In genomic region chr22:30290318-30290678, GRCh38 we compare ENCODE assay signal across 8 cellular contexts. TPM values are rescaled to one million over a fixed set of nuclear protein-coding genes. Genes with fewer than 3 reads are reported as not detected.
A peak's percentile ranks its signal among the peaks of the same experiment; 100 is the strongest.
DNase-seq lines count a peak whose midpoint lies in the region; ATAC-seq and TF ChIP-seq lines count a peak whose summit lies in the region.

No MANE protein-coding gene starts in this region.

- H3K4me3 ChIP-seq in dorsolateral prefrontal cortex (peak overlapping the region in 47 of 59 donors; percentile 67 to 97 (median 90)), neutrophil (ENCODE audit: low read depth in 1 of 2, low read length in 1 of 2) (no peak overlapping the region)

- H3K27ac ChIP-seq in dorsolateral prefrontal cortex (peak overlapping the region; percentile 54 to 97 (median 92)), neutrophil (peak overlapping the region; percentile 78)

- H3K4me1 ChIP-seq in neutrophil (ENCODE audit: control insufficient read depth in 1 of 2, insufficient read depth in 1 of 2, low read depth in 1 of 2, low read length in 1 of 2): peaks cover 29 to 39% of the 10 kb centered on the region in 2 experiments

- no peak for TF ChIP-seq CTCF in dorsolateral prefrontal cortex (IDR thresholded peaks at IDR 0.05 in 54 of 56, conservative IDR thresholded peaks at IDR 0.05 in 2 of 56; ENCODE audit: low read depth in 1 of 56, partially characterized antibody in 56 of 56)
- no peak for TF ChIP-seq CTCF in neutrophil (IDR thresholded peaks at IDR 0.05)

- no peaks in the 10 kb centered on the region for H3K9me3 ChIP-seq in neutrophil

- H3K27me3 ChIP-seq in dorsolateral prefrontal cortex (no peaks in the 10 kb centered on the region), neutrophil (no peaks in the 10 kb centered on the region)

- H3K36me3 ChIP-seq in neutrophil: peaks cover 47% of the 10 kb centered on the region

- no peak for ATAC-seq in HG02884 (IDR thresholded peaks at IDR 0.05; ENCODE audit: unreplicated experiment)
- ATAC-seq in HG03039 (IDR thresholded peaks at IDR 0.05; ENCODE audit: unreplicated experiment): no peak

- peak; percentile 25 for DNase-seq in EH (ENCODE audit: low read depth)
- peak; percentile 57 for DNase-seq in LHCN-M2 (ENCODE audit: low read depth)
- DNase-seq in dorsolateral prefrontal cortex: no peak
- DNase-seq in central memory CD4-positive, alpha-beta T cell: no peak
- DNase-seq in mesenteric fat pad (ENCODE audit: low spot score): no peak

- intact Hi-C loops in dorsolateral prefrontal cortex (cut with DNase I): loop anchor here (2.0 kb wide), 2 partner anchors 37 to 43 kb away; partner anchors contain the start of gene TBC1D10A (in 1 of the 2)

RNA-seq across cellular contexts. Expression of gene CASTOR1, which starts 1.0 kb away (rescaled TPM):
- total RNA-seq in LHCN-M2 (2014; rRNA removed) (8.7 and 19.1 TPM in 2 replicates), dorsolateral prefrontal cortex (10 to 100 TPM in 109 of 120 experiments, 1 to 10 TPM in 11; 4.6 to 43.5 (median 15.5) TPM), mesenteric fat pad (11.6 TPM)
- 18.3 TPM for polyA plus RNA-seq in LHCN-M2 (2012)

RNA-seq across cellular contexts. Expression of gene OSM, which starts 23.6 kb away (rescaled TPM):
- not detected in 2 replicates for total RNA-seq in LHCN-M2 (2014; rRNA removed)
- polyA plus RNA-seq in LHCN-M2 (2012): not detected
- total RNA-seq in dorsolateral prefrontal cortex: 1 to 10 TPM in 27 of 120 experiments, under 1 TPM in 47, not detected in 46; 0.23 to 6.7 (median 0.77) TPM
- total RNA-seq in mesenteric fat pad: 8.0 TPM

RNA-seq across cellular contexts. Expression of gene TBC1D10A, which starts 36.4 kb away (rescaled TPM):
- total RNA-seq in LHCN-M2 (2014; rRNA removed) (21.6 and 27.6 TPM in 2 replicates), dorsolateral prefrontal cortex (10 to 100 TPM in 116 of 120 experiments, 1 to 10 TPM in 4; 8.7 to 34.6 (median 16.2) TPM), mesenteric fat pad (25.8 TPM)
- polyA plus RNA-seq in LHCN-M2 (2012): 24.9 TPM

RNA-seq across cellular contexts. Expression of gene LIF, which starts 43.7 kb away (rescaled TPM):
- total RNA-seq in LHCN-M2 (2014; rRNA removed) (23.1 and 23.3 TPM in 2 replicates), dorsolateral prefrontal cortex (1 to 10 TPM in 24 of 120 experiments, under 1 TPM in 53, not detected in 43; 0.10 to 6.6 (median 0.61) TPM), mesenteric fat pad (34.8 TPM)
- polyA plus RNA-seq in LHCN-M2 (2012): 63.2 TPM

Comparison
In these comparisons a context has a peak if more than half of its experiments do, and no peak if none do; other contexts are left out.
1. DNase-seq: peak in EH (single experiment) and LHCN-M2 (single experiment); none in dorsolateral prefrontal cortex (0 of 10), central memory CD4-positive, alpha-beta T cell (single experiment) and mesenteric fat pad (single experiment).
2. H3K4me3 ChIP-seq: peak in dorsolateral prefrontal cortex (47 of 59); none in neutrophil (0 of 2).